In genomic region chr11:46175401-46176002, GRCh38 we compare ENCODE assay signal across 2 cellular contexts.
TF ChIP-seq lines count a peak whose summit lies in the region.

No MANE protein-coding gene starts in this region.

TF ChIP-seq in HepG2, 621 proteins besides CTCF, POLR2A, EP300 and RAD21:
- TF ChIP-seq MNT (IDR thresholded peaks at IDR 0.05) (peak; percentile 89), USF2 (IDR thresholded peaks at IDR 0.05; ENCODE audit: low read depth, low read length) (no peak), USF2 (CRISPR knock-in tag; IDR thresholded peaks at IDR 0.05; ENCODE audit: borderline replicate concordance) (no peak)

TF ChIP-seq in H1, 55 proteins besides CTCF, POLR2A, EP300 and RAD21:
- TF ChIP-seq JUND (IDR thresholded peaks at IDR 0.05; ENCODE audit: low read length) (no peak), POLR2AphosphoS5 (IDR thresholded peaks at IDR 0.05; ENCODE audit: low read depth, low read length) (no peak), CBX8 (IDR thresholded peaks at IDR 0.05; ENCODE audit: borderline replicate concordance, low read depth, low read length) (no peak), CREB1 (IDR thresholded peaks at IDR 0.05) (no peak), BCL11A (IDR thresholded peaks at IDR 0.05; ENCODE audit: low read depth in 2 of 2, low read length in 2 of 2) (no peak), E2F6 (IDR thresholded peaks at IDR 0.05) (no peak), MAFK (IDR thresholded peaks at IDR 0.05; ENCODE audit: low read depth, low read length) (no peak), CTBP2 (IDR thresholded peaks at IDR 0.05; ENCODE audit: borderline replicate concordance, insufficient read depth, insufficient read length, low read length) (no peak), EGR1 (IDR thresholded peaks at IDR 0.05; ENCODE audit: borderline replicate concordance, low read depth, low read length) (no peak), USF2 (IDR thresholded peaks at IDR 0.05; ENCODE audit: low read length) (no peak), NANOG (IDR thresholded peaks at IDR 0.05; ENCODE audit: insufficient read depth, low read depth, low read length, poor library complexity, severe bottlenecking) (no peak), CHD2 (IDR thresholded peaks at IDR 0.05; ENCODE audit: low read length) (no peak), KDM1A (IDR thresholded peaks at IDR 0.05; ENCODE audit: borderline replicate concordance, low read length) (no peak), POU5F1 (IDR thresholded peaks at IDR 0.05; ENCODE audit: low read depth, low read length) (no peak), SIRT6 (IDR thresholded peaks at IDR 0.05; ENCODE audit: low read length) (no peak), TCF12 (IDR thresholded peaks at IDR 0.05; ENCODE audit: low read depth, low read length) (no peak), CEBPB (IDR thresholded peaks at IDR 0.05; ENCODE audit: low read depth, low read length) (no peak), SRF (IDR thresholded peaks at IDR 0.05; ENCODE audit: low read depth, low read length) (no peak), CHD7 (IDR thresholded peaks at IDR 0.05; ENCODE audit: insufficient replicate concordance, low read length) (no peak), NRF1 (IDR thresholded peaks at IDR 0.05; ENCODE audit: low read depth, low read length) (no peak)
TF ChIP-seq in H1: peak in this region for 0.
